21 cellular contexts compared by ENCODE assay signal in genomic region chr20:16096756-16097326, GRCh38.
"Had no signal": no experiment of that assay in that cellular context is flagged by ENCODE, and none has a peak within 500 bp of the region (broad histone marks: within the 10 kb centered on the region; RNA-seq: fewer than 3 reads in every experiment).

No MANE protein-coding gene starts in this region.

- H3K36me3 ChIP-seq: SJSA1 had no signal

- H3K27me3 ChIP-seq: SJSA1 had no signal

- H3K27ac ChIP-seq: SJSA1, SK-N-MC had no signal

- H3K4me3 ChIP-seq: SJSA1, SK-N-MC had no signal

- DNase-seq: IMR-90, Kasumi-1, KG1, MM.1S, NCI-H1048, NCI-H1436, NCI-H187, NCI-H2029, NCI-H2081 treated with DMSO at 0.1 percent for 48 hours, NCI-H2171, NCI-H226, NCI-H446, NCI-H524, NCI-H526 treated with DMSO at 0.1 percent for 48 hours, NCI-H774, Right ventricle myocardium superior, RPMI8226, SIG-M5, T-helper 2 cell had no signal

- H3K4me1 ChIP-seq: SJSA1 had no signal
